Comparison of ENCODE assay signal across 1 cellular context in the genomic region with DNA sequence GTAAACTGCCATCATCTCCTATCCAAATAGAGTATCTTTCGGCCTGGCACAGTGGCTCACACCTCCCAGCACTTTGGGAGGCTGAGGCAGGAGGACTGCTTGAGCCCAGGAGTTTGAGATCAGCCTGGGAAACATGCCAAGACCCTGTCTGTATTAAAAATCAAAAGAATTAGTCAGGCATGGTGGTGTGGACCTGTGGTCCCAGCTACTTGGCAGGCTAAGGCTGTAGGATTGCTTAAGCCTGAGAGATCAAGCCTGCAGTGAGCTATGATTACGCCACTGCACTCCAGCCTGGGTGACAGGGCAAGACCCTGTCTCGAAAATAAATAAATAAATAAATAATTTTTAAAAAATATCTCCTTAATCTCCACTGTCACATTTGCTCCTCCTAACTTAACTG.
A peak's percentile ranks its signal among the peaks of the same experiment; 100 is the strongest.
TF ChIP-seq lines count a peak whose summit lies in the region.

No MANE protein-coding gene starts in this region.

TF ChIP-seq in IMR-90, 13 proteins besides CTCF, POLR2A, EP300 and RAD21 (continued from another document):
- peak; percentile 14; the same call in 1 of the 2 replicates for TF ChIP-seq CEBPB (IDR thresholded peaks at IDR 0.05; ENCODE audit: low read depth, low read length)
TF ChIP-seq in IMR-90: peak in this region for 1.
